In the genomic region with DNA sequence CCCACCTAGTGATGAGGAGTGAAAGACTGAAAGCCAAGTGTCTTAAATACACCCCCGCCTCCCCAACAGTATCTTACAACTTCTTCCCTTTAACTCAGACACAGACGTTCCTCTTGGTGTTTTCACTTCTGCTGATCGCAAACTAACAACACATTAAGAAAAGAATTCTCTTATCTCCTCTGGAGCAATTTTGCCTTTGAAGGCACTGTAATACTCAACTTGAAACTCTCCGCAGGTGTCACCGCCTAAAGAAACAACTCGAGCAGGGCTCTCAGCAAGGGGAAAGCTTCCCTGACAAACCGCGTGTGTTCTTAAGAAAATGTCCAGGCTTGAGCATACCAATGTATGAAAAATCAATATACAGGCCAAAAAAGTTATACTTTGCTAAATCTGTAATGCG, we compare ENCODE assay signal across 8 cellular contexts. TPM values are rescaled to one million over a fixed set of nuclear protein-coding genes. Genes with fewer than 3 reads are reported as not detected.
A peak's percentile ranks its signal among the peaks of the same experiment; 100 is the strongest.
DNase-seq lines count a peak whose midpoint lies in the region; ATAC-seq and TF ChIP-seq lines count a peak whose summit lies in the region.

No MANE protein-coding gene starts in this region.

- H3K9me3 ChIP-seq in HCT116 (ENCODE audit: control insufficient read depth in 1 of 2, insufficient read depth in 1 of 2, low read depth in 1 of 2, low read length in 2 of 2) (no peaks in the 10 kb centered on the region), SJSA1 (replicated peaks) (no peaks in the 10 kb centered on the region), ovary (no peaks in the 10 kb centered on the region)

- DNase-seq in DMS114 treated with DMSO at 0.1 percent for 48 hours (lab: John Stamatoyannopoulos, UW; ENCODE audit: unreplicated experiment) (peak; percentile 77), HCT116 (ENCODE audit: low read depth, low spot score) (no peak), SJSA1 (ENCODE audit: low read depth in 1 of 2, low spot score in 2 of 2) (no peak), fibroblast of the aortic adventitia (ENCODE audit: low read depth) (no peak), ovary (no peak), NCI-H2196 (lab: John Stamatoyannopoulos, UW; ENCODE audit: unreplicated experiment) (no peak)
- no peak for DNase-seq in effector CD8-positive, alpha-beta T cell (lab: John Stamatoyannopoulos, UW)
- no peak for DNase-seq in stimulated activated naive CD4-positive, alpha-beta T cell treated with Interleukin-2 at 50 U/mL for 16 hours (lab: John Stamatoyannopoulos, UW)

- peak overlapping the region; percentile 54 to 68 for H3K4me3 ChIP-seq in HCT116 (replicated peaks in 1 of 2; ENCODE audit: low read depth in 1 of 2, low read length in 2 of 2)
- peak overlapping the region; percentile 52 for H3K4me3 ChIP-seq in SJSA1
- peak overlapping the region; percentile 94 for H3K4me3 ChIP-seq in fibroblast of the aortic adventitia (ENCODE audit: low read depth, low read length)
- peak overlapping the region; percentile 63 for H3K4me3 ChIP-seq in ovary

- no peaks in the 10 kb centered on the region for H3K36me3 ChIP-seq in HCT116 (ENCODE audit: control insufficient read depth in 1 of 2, insufficient read depth in 2 of 2, low read length in 2 of 2)
- no peaks in the 10 kb centered on the region for H3K36me3 ChIP-seq in SJSA1
- no peaks in the 10 kb centered on the region for H3K36me3 ChIP-seq in ovary

- peaks cover 12% of the 10 kb centered on the region for H3K79me2 ChIP-seq in HCT116 (ENCODE audit: insufficient read depth, low read length)

- 5 to 6% (median 5%) methylated on average over 9 of the region's 9 CpGs for WGBS in ovary, 3 donors

- TSS peak; percentile 51 for BruUV-seq in HCT116 (replicated peaks; lab: Mats Ljungman, UMichigan)

- H3K9ac ChIP-seq in HCT116 (ENCODE audit: low read length): peak overlapping the region; percentile 59

- H4K20me1 ChIP-seq in HCT116 (ENCODE audit: insufficient read depth): no peaks in the 10 kb centered on the region

- RAD21 ChIA-PET in HCT116 (lab: Charles Lee; ENCODE audit: low non-redundant PET in 1 of 2, low total read pairs in 2 of 2, uncharacterized antibody in 2 of 2, unreplicated experiment in 2 of 2): interaction anchor here (0.7 to 1.3 kb wide), 2 partner anchors 196 to 552 kb away, joined by 3 to 6 read pairs; no protein-coding TSS in a partner anchor

- H3K27me3 ChIP-seq in HCT116 (ENCODE audit: insufficient read depth, low read length) (no peaks in the 10 kb centered on the region), SJSA1 (replicated peaks) (no peaks in the 10 kb centered on the region), ovary (no peaks in the 10 kb centered on the region)

- H3K4me1 ChIP-seq in HCT116 (ENCODE audit: control insufficient read depth in 1 of 2, insufficient read depth in 2 of 2, low read length in 2 of 2): peaks cover 26 to 44% of the 10 kb centered on the region in 2 experiments; a peak in 3 of 4 replicates
- peaks cover 23% of the 10 kb centered on the region for H3K4me1 ChIP-seq in SJSA1 (replicated peaks)
- no peaks in the 10 kb centered on the region for H3K4me1 ChIP-seq in ovary (ENCODE audit: insufficient read depth)

- CTCF ChIA-PET in HCT116 (lab: Charles Lee): interaction anchor here (1.1 to 3.3 kb wide), 5 partner anchors 11 to 552 kb away, joined by 3 to 27 read pairs (median 4); no protein-coding TSS in a partner anchor

- intact Hi-C loops in HCT116 (cut with micrococcal nuclease) (loop anchor here (5.0 kb wide), 3 partner anchors 86 to 554 kb away; no protein-coding TSS in a partner anchor), ovary (cut with DNase I) (loop anchor here in 1 of 4 donors (10.0 kb wide), 1 partner anchor 194 kb away; no protein-coding TSS in a partner anchor)

- H3K9me2 ChIP-seq in HCT116 (ENCODE audit: insufficient read depth): no peaks in the 10 kb centered on the region

- H2AFZ ChIP-seq in HCT116 (ENCODE audit: low read depth, low read length, poor library complexity, severe bottlenecking): peak overlapping the region; percentile 39

- TF ChIP-seq POLR2A in HCT116 (IDR thresholded peaks at IDR 0.05; ENCODE audit: borderline replicate concordance, extremely low read depth, insufficient read depth, insufficient read length): no peak
- no peak for TF ChIP-seq POLR2A in ovary (IDR thresholded peaks at IDR 0.05)

- no peak for TF ChIP-seq CTCF in HCT116 (IDR thresholded peaks at IDR 0.05 in 2 of 3, conservative IDR thresholded peaks at IDR 0.05 in 1 of 3; ENCODE audit: borderline replicate concordance in 1 of 3, insufficient read depth in 1 of 3, low read depth in 2 of 3, low read length in 2 of 3)
- no peak for TF ChIP-seq CTCF in fibroblast of the aortic adventitia (IDR thresholded peaks at IDR 0.05; ENCODE audit: insufficient read depth, low read length)
- TF ChIP-seq CTCF in ovary (IDR thresholded peaks at IDR 0.05): no peak

- POLR2A ChIA-PET in HCT116 (lab: Charles Lee): interaction anchor here (1.0 to 1.6 kb wide), 4 partner anchors 8 to 212 kb away, joined by 3 to 5 read pairs (median 3); no protein-coding TSS in a partner anchor

- TF ChIP-seq RAD21 in HCT116 (IDR thresholded peaks at IDR 0.05; ENCODE audit: low read depth): no peak

- H3K4me2 ChIP-seq in HCT116 (ENCODE audit: low read length): peak overlapping the region; percentile 78

- ATAC-seq in HCT116: no peak

- no peak for TF ChIP-seq EP300 in ovary (IDR thresholded peaks at IDR 0.05)

- peak overlapping the region; percentile 50 for H3K27ac ChIP-seq in HCT116 (ENCODE audit: low read depth, low read length)
- peak overlapping the region; percentile 22; the same call in 1 of the 2 replicates for H3K27ac ChIP-seq in SJSA1
- no peak overlapping the region for H3K27ac ChIP-seq in ovary

TF ChIP-seq in HCT116, 20 proteins besides CTCF, POLR2A, EP300 and RAD21:
- TF ChIP-seq SIN3A (IDR thresholded peaks at IDR 0.05; ENCODE audit: low read depth) (0 out of 2 replicates have a peak, but pooled peaks have one; percentile 9), YY1 (IDR thresholded peaks at IDR 0.05; ENCODE audit: extremely low read depth, insufficient replicate concordance, low read depth, low read length) (no peak), TCF7L2 (IDR thresholded peaks at IDR 0.05; ENCODE audit: borderline replicate concordance, extremely low read depth, insufficient read depth, insufficient read length) (no peak)
- TF ChIP-seq, protein P1, sequence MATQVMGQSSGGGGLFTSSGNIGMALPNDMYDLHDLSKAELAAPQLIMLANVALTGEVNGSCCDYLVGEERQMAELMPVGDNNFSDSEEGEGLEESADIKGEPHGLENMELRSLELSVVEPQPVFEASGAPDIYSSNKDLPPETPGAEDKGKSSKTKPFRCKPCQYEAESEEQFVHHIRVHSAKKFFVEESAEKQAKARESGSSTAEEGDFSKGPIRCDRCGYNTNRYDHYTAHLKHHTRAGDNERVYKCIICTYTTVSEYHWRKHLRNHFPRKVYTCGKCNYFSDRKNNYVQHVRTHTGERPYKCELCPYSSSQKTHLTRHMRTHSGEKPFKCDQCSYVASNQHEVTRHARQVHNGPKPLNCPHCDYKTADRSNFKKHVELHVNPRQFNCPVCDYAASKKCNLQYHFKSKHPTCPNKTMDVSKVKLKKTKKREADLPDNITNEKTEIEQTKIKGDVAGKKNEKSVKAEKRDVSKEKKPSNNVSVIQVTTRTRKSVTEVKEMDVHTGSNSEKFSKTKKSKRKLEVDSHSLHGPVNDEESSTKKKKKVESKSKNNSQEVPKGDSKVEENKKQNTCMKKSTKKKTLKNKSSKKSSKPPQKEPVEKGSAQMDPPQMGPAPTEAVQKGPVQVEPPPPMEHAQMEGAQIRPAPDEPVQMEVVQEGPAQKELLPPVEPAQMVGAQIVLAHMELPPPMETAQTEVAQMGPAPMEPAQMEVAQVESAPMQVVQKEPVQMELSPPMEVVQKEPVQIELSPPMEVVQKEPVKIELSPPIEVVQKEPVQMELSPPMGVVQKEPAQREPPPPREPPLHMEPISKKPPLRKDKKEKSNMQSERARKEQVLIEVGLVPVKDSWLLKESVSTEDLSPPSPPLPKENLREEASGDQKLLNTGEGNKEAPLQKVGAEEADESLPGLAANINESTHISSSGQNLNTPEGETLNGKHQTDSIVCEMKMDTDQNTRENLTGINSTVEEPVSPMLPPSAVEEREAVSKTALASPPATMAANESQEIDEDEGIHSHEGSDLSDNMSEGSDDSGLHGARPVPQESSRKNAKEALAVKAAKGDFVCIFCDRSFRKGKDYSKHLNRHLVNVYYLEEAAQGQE (IDR thresholded peaks at IDR 0.05; ENCODE audit: low read depth): no peak

RNA-seq across cellular contexts. Expression of gene SEMA3C, which starts 0.4 kb away (rescaled TPM):
- total RNA-seq in HCT116 (2021; ENCODE audit: unreplicated experiment) (25.3 TPM), fibroblast of the aortic adventitia (ENCODE audit: low replicate concordance) (208 and 319 TPM in 2 replicates), ovary (10 to 100 TPM; 20.1 to 91.9 (median 56.5) TPM)
- polyA plus RNA-seq in HCT116 (2012): 6.0 and 7.4 TPM in 2 replicates
- 14.9 and 28.6 TPM in 2 replicates for total RNA-seq in SJSA1 (2014; rRNA removed; shearing (Covaris generic))
- 10 to 100 TPM; 23.9 to 53.5 TPM for polyA plus RNA-seq in ovary

Comparison
In these comparisons a context has a peak if more than half of its experiments do, and no peak if none do; other contexts are left out.
1. H3K27ac ChIP-seq: peak in HCT116 (single experiment) and SJSA1 (single experiment); none in ovary (0 of 2).
2. Peak in every context shown above with its lines, with median percentiles within 50 percentile points of each other: H3K4me3 ChIP-seq.